1 cellular context compared by ENCODE assay signal in the genomic region with DNA sequence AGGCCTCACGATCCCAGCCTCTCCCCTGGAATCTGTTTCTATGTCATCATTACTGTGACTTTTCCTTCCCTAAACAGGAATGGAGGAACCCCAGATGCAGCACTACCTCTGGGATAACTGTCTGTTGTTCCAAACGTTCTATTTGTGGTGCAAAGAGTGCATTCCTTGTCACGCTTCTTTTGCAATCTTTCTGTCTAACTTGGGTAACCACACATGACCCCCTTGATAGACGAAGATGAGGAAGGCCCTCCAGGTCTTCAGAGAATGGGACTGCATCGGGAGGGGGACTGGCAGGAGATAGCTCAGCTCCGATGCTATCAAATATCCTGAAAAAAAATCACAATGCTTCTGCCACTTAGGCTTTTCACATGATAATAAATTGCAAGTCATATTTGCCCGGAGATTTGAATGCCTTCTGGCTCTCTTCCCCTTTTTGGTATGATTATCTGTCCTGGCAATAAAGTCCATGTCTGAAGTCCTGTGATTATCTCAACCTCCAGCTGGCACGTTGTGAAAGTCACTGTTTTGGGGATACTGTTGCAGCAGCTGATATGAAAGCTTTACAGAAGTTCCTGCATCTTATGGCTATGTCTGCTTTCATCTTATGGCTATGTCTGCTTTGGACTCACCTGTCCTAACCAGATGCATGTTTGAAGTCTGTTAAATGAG.
A peak's percentile ranks its signal among the peaks of the same experiment; 100 is the strongest.
TF ChIP-seq lines count a peak whose summit lies in the region.

No MANE protein-coding gene starts in this region.

TF ChIP-seq in K562, 482 proteins besides CTCF, POLR2A, EP300 and RAD21 (continued from another document and continues in another):
- TF ChIP-seq SAP30 (IDR thresholded peaks at IDR 0.05; ENCODE audit: borderline replicate concordance, insufficient read depth, low read depth, low read length, poor library complexity, severe bottlenecking) (no peak), CBFA2T3 (IDR thresholded peaks at IDR 0.05) (peak; percentile 95), SMARCE1 (IDR thresholded peaks at IDR 0.05) (peak; percentile 92), GABPB2 (CRISPR knock-in tag; conservative IDR thresholded peaks at IDR 0.05) (no peak), MTA2 (IDR thresholded peaks at IDR 0.05; ENCODE audit: low read depth) (peak; percentile 94), RCOR1 (IDR thresholded peaks at IDR 0.05; ENCODE audit: borderline replicate concordance in 1 of 2, low read depth in 2 of 2, low read length in 2 of 2) (peak; percentile 88 to 96), MAFK (IDR thresholded peaks at IDR 0.05; ENCODE audit: low read length) (peak; percentile 56), TBL1XR1 (IDR thresholded peaks at IDR 0.05; ENCODE audit: low read length in 2 of 2) (peak in 1 of 2 experiments; percentile 68; a peak in 1 of 4 replicates), BRF1 (IDR thresholded peaks at IDR 0.05; ENCODE audit: borderline replicate concordance, extremely low read depth, insufficient read length) (no peak), CEBPB (tag; IDR thresholded peaks at IDR 0.05) (peak; percentile 92), DMBX1 (CRISPR knock-in tag; IDR thresholded peaks at IDR 0.05; ENCODE audit: borderline replicate concordance) (peak; percentile 82; the same call in 1 of the 2 replicates), RFX5 (IDR thresholded peaks at IDR 0.05; ENCODE audit: low read depth, low read length) (no peak), LEF1 (IDR thresholded peaks at IDR 0.05) (peak; percentile 38; the same call in 1 of the 2 replicates), SRSF3 (IDR thresholded peaks at IDR 0.05; ENCODE audit: insufficient read depth, low read length) (no peak), KHSRP (IDR thresholded peaks at IDR 0.05) (peak; percentile 58; the same call in 1 of the 2 replicates), BACH1 (tag; IDR thresholded peaks at IDR 0.05) (peak; percentile 34; the same call in 1 of the 2 replicates), NFRKB (IDR thresholded peaks at IDR 0.05; ENCODE audit: low read depth) (no peak), SMC3 (conservative IDR thresholded peaks at IDR 0.05; ENCODE audit: insufficient read depth, low read depth, low read length) (no peak), TCFL5 (CRISPR knock-in tag; conservative IDR thresholded peaks at IDR 0.05) (peak; percentile 79; the same call in 1 of the 2 replicates), ATF1 (CRISPR knock-in tag; IDR thresholded peaks at IDR 0.05) (no peak), ATF1 (tag; IDR thresholded peaks at IDR 0.05) (no peak), LCOR (CRISPR knock-in tag; IDR thresholded peaks at IDR 0.05) (peak; percentile 99), STAT5A (IDR thresholded peaks at IDR 0.05; ENCODE audit: borderline replicate concordance, low read length) (peak; percentile 81; the same call in 1 of the 2 replicates), ZEB2 (IDR thresholded peaks at IDR 0.05) (peak; percentile 78), HNRNPK (IDR thresholded peaks at IDR 0.05; ENCODE audit: low read depth, low read length, poor library complexity, severe bottlenecking) (no peak), ELF1 (tag; IDR thresholded peaks at IDR 0.05) (peak; percentile 28; the same call in 1 of the 2 replicates), NFE2 (IDR thresholded peaks at IDR 0.05; ENCODE audit: low read depth) (peak; percentile 92), L3MBTL2 (IDR thresholded peaks at IDR 0.05) (0 out of 2 replicates have a peak, but pooled peaks have one; percentile 28), GABPB1 (CRISPR knock-in tag; IDR thresholded peaks at IDR 0.05) (peak; percentile 42; the same call in 1 of the 2 replicates), ZNF444 (CRISPR knock-in tag; IDR thresholded peaks at IDR 0.05) (peak; percentile 67; the same call in 1 of the 2 replicates), ZNF175 (CRISPR knock-in tag; IDR thresholded peaks at IDR 0.05; ENCODE audit: low read depth) (0 out of 2 replicates have a peak, but pooled peaks have one; percentile 55), SOX6 (IDR thresholded peaks at IDR 0.05) (peak; percentile 97), JUND (IDR thresholded peaks at IDR 0.05; ENCODE audit: borderline replicate concordance, low read depth, low read length) (peak; percentile 51; the same call in 1 of the 2 replicates), JUND (tag; IDR thresholded peaks at IDR 0.05; ENCODE audit: borderline replicate concordance, low read depth, low read length) (peak; percentile 56; the same call in 2 of the 3 replicates), MAFG (tag; conservative IDR thresholded peaks at IDR 0.05) (peak; percentile 97), FUS (optimal IDR thresholded peaks at IDR 0.05; ENCODE audit: low read depth, low read length) (no peak), SIN3A (IDR thresholded peaks at IDR 0.05; ENCODE audit: borderline replicate concordance in 2 of 2, control insufficient read depth in 1 of 2, low read depth in 2 of 2, low read length in 2 of 2) (no peak), ZNF165 (CRISPR knock-in tag; IDR thresholded peaks at IDR 0.05; ENCODE audit: borderline replicate concordance) (no peak), MEF2D (tag; conservative IDR thresholded peaks at IDR 0.05; ENCODE audit: low read depth) (peak; percentile 83), IFI16 (CRISPR knock-in tag; IDR thresholded peaks at IDR 0.05) (no peak)
- TF ChIP-seq, protein P1, sequence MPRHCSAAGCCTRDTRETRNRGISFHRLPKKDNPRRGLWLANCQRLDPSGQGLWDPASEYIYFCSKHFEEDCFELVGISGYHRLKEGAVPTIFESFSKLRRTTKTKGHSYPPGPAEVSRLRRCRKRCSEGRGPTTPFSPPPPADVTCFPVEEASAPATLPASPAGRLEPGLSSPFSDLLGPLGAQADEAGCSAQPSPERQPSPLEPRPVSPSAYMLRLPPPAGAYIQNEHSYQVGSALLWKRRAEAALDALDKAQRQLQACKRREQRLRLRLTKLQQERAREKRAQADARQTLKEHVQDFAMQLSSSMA (CRISPR knock-in tag; IDR thresholded peaks at IDR 0.05), result no peak
- TF ChIP-seq, protein P2, sequence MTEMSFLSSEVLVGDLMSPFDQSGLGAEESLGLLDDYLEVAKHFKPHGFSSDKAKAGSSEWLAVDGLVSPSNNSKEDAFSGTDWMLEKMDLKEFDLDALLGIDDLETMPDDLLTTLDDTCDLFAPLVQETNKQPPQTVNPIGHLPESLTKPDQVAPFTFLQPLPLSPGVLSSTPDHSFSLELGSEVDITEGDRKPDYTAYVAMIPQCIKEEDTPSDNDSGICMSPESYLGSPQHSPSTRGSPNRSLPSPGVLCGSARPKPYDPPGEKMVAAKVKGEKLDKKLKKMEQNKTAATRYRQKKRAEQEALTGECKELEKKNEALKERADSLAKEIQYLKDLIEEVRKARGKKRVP (CRISPR knock-in tag; IDR thresholded peaks at IDR 0.05), result peak; percentile 61; the same call in 1 of the 2 replicates
- TF ChIP-seq, protein P3, sequence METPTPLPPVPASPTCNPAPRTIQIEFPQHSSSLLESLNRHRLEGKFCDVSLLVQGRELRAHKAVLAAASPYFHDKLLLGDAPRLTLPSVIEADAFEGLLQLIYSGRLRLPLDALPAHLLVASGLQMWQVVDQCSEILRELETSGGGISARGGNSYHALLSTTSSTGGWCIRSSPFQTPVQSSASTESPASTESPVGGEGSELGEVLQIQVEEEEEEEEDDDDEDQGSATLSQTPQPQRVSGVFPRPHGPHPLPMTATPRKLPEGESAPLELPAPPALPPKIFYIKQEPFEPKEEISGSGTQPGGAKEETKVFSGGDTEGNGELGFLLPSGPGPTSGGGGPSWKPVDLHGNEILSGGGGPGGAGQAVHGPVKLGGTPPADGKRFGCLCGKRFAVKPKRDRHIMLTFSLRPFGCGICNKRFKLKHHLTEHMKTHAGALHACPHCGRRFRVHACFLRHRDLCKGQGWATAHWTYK (CRISPR knock-in tag; IDR thresholded peaks at IDR 0.05), result peak; percentile 93
- TF ChIP-seq, protein P4, sequence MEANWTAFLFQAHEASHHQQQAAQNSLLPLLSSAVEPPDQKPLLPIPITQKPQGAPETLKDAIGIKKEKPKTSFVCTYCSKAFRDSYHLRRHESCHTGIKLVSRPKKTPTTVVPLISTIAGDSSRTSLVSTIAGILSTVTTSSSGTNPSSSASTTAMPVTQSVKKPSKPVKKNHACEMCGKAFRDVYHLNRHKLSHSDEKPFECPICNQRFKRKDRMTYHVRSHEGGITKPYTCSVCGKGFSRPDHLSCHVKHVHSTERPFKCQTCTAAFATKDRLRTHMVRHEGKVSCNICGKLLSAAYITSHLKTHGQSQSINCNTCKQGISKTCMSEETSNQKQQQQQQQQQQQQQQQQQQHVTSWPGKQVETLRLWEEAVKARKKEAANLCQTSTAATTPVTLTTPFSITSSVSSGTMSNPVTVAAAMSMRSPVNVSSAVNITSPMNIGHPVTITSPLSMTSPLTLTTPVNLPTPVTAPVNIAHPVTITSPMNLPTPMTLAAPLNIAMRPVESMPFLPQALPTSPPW (CRISPR knock-in tag; IDR thresholded peaks at IDR 0.05), result peak; percentile 67
- TF ChIP-seq, protein P5, sequence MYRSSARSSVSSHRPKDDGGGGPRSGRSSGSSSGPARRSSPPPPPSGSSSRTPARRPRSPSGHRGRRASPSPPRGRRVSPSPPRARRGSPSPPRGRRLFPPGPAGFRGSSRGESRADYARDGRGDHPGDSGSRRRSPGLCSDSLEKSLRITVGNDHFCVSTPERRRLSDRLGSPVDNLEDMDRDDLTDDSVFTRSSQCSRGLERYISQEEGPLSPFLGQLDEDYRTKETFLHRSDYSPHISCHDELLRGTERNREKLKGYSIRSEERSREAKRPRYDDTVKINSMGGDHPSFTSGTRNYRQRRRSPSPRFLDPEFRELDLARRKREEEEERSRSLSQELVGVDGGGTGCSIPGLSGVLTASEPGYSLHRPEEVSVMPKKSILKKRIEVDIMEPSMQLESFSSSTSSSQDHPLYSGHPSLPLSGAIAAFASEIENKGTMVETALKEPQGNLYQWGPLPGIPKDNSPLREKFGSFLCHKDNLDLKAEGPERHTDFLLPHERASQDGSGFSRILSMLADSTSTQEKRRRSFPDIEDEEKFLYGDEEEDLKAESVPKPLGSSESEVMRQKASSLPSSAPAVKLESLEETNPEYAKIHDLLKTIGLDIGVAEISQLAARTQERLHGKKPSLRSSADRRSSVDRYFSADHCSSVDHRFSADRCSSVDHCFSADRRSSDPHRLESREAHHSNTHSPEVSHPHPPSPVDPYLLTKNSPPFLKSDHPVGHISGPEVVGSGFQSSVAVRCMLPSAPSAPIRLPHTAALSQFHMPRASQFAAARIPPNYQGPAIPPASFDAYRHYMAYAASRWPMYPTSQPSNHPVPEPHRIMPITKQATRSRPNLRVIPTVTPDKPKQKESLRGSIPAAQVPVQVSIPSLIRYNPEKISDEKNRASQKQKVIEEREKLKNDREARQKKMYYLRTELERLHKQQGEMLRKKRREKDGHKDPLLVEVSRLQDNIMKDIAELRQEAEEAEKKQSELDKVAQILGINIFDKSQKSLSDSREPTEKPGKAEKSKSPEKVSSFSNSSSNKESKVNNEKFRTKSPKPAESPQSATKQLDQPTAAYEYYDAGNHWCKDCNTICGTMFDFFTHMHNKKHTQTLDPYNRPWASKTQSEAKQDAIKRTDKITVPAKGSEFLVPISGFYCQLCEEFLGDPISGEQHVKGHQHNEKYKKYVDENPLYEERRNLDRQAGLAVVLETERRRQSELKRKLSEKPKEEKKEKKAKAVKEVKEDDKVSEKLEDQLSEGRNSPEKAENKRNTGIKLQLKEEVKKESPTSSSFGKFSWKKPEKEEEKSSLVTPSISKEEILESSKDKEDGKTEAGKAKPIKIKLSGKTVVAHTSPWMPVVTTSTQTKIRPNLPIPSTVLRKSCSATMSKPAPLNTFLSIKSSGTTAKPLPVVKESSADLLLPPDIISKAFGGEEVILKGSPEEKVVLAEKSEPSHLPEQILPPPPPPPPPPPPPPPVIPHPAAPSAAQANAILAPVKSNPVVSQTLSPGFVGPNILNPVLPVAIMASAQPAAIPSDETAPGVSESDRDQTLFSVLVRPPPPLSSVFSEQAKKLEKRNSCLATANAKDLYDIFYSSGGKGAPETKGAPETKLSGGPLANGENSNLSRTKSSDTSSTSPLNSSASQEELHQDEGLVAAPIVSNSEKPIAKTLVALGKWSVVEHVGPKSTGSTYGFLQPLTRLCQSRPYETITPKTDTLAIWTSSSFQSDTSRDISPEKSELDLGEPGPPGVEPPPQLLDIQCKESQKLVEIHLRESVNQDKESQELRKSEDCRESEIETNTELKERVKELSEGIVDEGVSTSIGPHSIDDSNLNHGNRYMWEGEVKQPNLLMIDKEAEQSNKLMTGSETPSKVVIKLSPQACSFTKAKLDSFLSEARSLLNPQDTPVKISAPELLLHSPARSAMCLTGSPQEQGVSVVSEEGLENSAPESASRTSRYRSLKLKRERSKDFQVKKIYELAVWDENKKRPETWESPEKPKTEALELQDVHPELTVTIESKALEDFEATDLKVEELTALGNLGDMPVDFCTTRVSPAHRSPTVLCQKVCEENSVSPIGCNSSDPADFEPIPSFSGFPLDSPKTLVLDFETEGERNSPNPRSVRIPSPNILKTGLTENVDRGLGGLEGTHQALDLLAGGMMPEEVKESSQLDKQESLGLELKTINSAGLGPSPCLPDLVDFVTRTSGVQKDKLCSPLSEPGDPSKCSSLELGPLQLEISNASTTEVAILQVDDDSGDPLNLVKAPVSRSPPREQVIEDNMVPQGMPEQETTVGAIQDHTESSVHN (IDR thresholded peaks at IDR 0.05; ENCODE audit: borderline replicate concordance in 1 of 2, low read depth in 1 of 2), result peak in 1 of 2 experiments; percentile 72; a peak in 1 of 4 replicates
- TF ChIP-seq, protein P6, sequence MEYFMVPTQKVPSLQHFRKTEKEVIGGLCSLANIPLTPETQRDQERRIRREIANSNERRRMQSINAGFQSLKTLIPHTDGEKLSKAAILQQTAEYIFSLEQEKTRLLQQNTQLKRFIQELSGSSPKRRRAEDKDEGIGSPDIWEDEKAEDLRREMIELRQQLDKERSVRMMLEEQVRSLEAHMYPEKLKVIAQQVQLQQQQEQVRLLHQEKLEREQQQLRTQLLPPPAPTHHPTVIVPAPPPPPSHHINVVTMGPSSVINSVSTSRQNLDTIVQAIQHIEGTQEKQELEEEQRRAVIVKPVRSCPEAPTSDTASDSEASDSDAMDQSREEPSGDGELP (CRISPR knock-in tag; IDR thresholded peaks at IDR 0.05; ENCODE audit: borderline replicate concordance), result peak; percentile 80
- TF ChIP-seq, protein P7, sequence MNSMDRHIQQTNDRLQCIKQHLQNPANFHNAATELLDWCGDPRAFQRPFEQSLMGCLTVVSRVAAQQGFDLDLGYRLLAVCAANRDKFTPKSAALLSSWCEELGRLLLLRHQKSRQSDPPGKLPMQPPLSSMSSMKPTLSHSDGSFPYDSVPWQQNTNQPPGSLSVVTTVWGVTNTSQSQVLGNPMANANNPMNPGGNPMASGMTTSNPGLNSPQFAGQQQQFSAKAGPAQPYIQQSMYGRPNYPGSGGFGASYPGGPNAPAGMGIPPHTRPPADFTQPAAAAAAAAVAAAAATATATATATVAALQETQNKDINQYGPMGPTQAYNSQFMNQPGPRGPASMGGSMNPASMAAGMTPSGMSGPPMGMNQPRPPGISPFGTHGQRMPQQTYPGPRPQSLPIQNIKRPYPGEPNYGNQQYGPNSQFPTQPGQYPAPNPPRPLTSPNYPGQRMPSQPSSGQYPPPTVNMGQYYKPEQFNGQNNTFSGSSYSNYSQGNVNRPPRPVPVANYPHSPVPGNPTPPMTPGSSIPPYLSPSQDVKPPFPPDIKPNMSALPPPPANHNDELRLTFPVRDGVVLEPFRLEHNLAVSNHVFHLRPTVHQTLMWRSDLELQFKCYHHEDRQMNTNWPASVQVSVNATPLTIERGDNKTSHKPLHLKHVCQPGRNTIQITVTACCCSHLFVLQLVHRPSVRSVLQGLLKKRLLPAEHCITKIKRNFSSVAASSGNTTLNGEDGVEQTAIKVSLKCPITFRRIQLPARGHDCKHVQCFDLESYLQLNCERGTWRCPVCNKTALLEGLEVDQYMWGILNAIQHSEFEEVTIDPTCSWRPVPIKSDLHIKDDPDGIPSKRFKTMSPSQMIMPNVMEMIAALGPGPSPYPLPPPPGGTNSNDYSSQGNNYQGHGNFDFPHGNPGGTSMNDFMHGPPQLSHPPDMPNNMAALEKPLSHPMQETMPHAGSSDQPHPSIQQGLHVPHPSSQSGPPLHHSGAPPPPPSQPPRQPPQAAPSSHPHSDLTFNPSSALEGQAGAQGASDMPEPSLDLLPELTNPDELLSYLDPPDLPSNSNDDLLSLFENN (IDR thresholded peaks at IDR 0.05; ENCODE audit: low read depth in 2 of 2, low read length in 2 of 2), result peak in 1 of 2 experiments; percentile 88; a peak in 1 of 4 replicates
